Comparison of ENCODE assay signal across 9 cellular contexts in the genomic region with DNA sequence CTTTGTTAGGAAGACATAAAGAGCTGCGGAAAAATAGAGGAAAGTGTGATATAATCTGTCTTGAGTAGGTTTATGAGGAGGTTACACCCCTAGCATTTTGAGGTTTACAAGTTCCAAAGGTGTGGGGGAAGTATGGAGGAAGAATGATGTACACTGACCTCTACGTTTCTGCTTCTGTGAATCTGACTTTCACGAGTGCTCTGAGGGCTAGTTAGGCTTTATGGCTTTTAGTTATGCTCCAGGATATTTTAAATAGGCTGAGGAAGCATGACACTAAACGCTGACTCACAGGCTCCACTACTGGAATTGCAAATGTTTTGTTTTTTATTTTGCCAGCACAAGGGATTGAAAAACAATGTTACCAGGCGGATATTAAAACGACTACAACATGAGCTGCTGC.
DNase-seq lines count a peak whose midpoint lies in the region; ATAC-seq and TF ChIP-seq lines count a peak whose summit lies in the region.
"Had no signal": no experiment of that assay in that cellular context is flagged by ENCODE, and none has a peak within 500 bp of the region (broad histone marks: within the 10 kb centered on the region; RNA-seq: fewer than 3 reads in every experiment).

No MANE protein-coding gene starts in this region.

- peaks cover 22 to 27% (median 25%) of the 10 kb centered on the region in 3 donors for H3K36me3 ChIP-seq in tibial artery

- no peak for TF ChIP-seq CTCF in tibial artery (IDR thresholded peaks at IDR 0.05)
- no peak for TF ChIP-seq CTCF in nephron progenitor cell (IDR thresholded peaks at IDR 0.05)

- no peaks in the 10 kb centered on the region for H3K27me3 Mint-ChIP-seq in nephron progenitor cell (ENCODE audit: low read depth, poor library complexity)
- H3K27me3 Mint-ChIP-seq: naive B cell had no signal

- intact Hi-C loops in tibial artery (cut with DNase I; ENCODE audit: low total_unique reads): no loop called here

- H3K27ac Mint-ChIP-seq in nephron progenitor cell: no peak overlapping the region

- H3K4me1 Mint-ChIP-seq in nephron progenitor cell: peaks cover 6% of the 10 kb centered on the region

- H3K27me3 ChIP-seq in tibial artery: no peaks in the 10 kb centered on the region

- H3K4me3 ChIP-seq in tibial artery: no peak overlapping the region

- H3K36me3 Mint-ChIP-seq in nephron progenitor cell (ENCODE audit: low read depth): peaks cover 35% of the 10 kb centered on the region

- H3K27ac ChIP-seq in tibial artery: peak overlapping the region; percentile 28 to 46

- DNase-seq in HPDE6-E6E7 (ENCODE audit: extremely low spot score) (peak; percentile 22), brain pericyte (ENCODE audit: low read depth, low spot score) (peak; percentile 57), iris pigment epithelial cell (ENCODE audit: low read depth) (peak; percentile 86), tibial artery (no peak), NCI-H128 (lab: John Stamatoyannopoulos, UW; ENCODE audit: unreplicated experiment) (no peak), nephron progenitor cell (no peak)
- DNase-seq in stimulated activated CD4-positive, alpha-beta T cell treated with anti-CD3 and anti-CD28 coated beads, Interleukin-4, amount 100 ng/mL, for 24 hours: no peak
- DNase-seq: naive B cell had no signal

- ATAC-seq in GM19324 (IDR thresholded peaks at IDR 0.05; ENCODE audit: low FRiP score, unreplicated experiment): no peak

- peaks cover 0 to 47% (median 19%) of the 10 kb centered on the region in 4 donors for H3K4me1 ChIP-seq in tibial artery

- no peak overlapping the region for H3K4me3 Mint-ChIP-seq in nephron progenitor cell
- H3K4me3 Mint-ChIP-seq: naive B cell had no signal

- no peaks in the 10 kb centered on the region for H3K9me3 Mint-ChIP-seq in nephron progenitor cell
- H3K9me3 Mint-ChIP-seq: naive B cell had no signal

- H3K9me3 ChIP-seq in tibial artery: no peaks in the 10 kb centered on the region

Comparison
In these comparisons a context has a peak if more than half of its experiments do, and no peak if none do; other contexts are left out.
1. DNase-seq: peak in HPDE6-E6E7 (single experiment), brain pericyte (single experiment) and iris pigment epithelial cell (single experiment); none in tibial artery (0 of 2), NCI-H128 (single experiment), stimulated activated CD4-positive, alpha-beta T cell treated with anti-CD3 and anti-CD28 coated beads, Interleukin-4, amount 100 ng/mL, for 24 hours (single experiment) and nephron progenitor cell (single experiment).